Comparison of ENCODE assay signal across 1 cellular context in genomic region chr2:192749606-192750200, GRCh38.
TF ChIP-seq lines count a peak whose summit lies in the region.

No MANE protein-coding gene starts in this region.

TF ChIP-seq in H1, 55 proteins besides CTCF, POLR2A, EP300 and RAD21 (continued from another document):
- TF ChIP-seq TEAD4 (IDR thresholded peaks at IDR 0.05; ENCODE audit: low read depth, low read length) = no peak
- no peak for TF ChIP-seq JUN (IDR thresholded peaks at IDR 0.05; ENCODE audit: low read depth, low read length)
- TF ChIP-seq KDM5A (IDR thresholded peaks at IDR 0.05; ENCODE audit: low read length) = no peak
- no peak for TF ChIP-seq GTF2F1 (IDR thresholded peaks at IDR 0.05; ENCODE audit: borderline replicate concordance, low read depth, low read length)
- TF ChIP-seq CHD2 (IDR thresholded peaks at IDR 0.05; ENCODE audit: low read length) = no peak
- TF ChIP-seq GABPA (IDR thresholded peaks at IDR 0.05; ENCODE audit: borderline replicate concordance, insufficient read depth, low read length) = no peak
- no peak for TF ChIP-seq YY1 (IDR thresholded peaks at IDR 0.05; ENCODE audit: low read depth, low read length)
- TF ChIP-seq KDM1A (IDR thresholded peaks at IDR 0.05; ENCODE audit: borderline replicate concordance, low read length) = no peak
- no peak for TF ChIP-seq SIX5 (IDR thresholded peaks at IDR 0.05; ENCODE audit: low read depth, low read length)
- no peak for TF ChIP-seq RFX5 (IDR thresholded peaks at IDR 0.05; ENCODE audit: borderline replicate concordance, low read depth, low read length)
- no peak for TF ChIP-seq SAP30 (IDR thresholded peaks at IDR 0.05; ENCODE audit: insufficient read depth, insufficient replicate concordance, low read length)
- TF ChIP-seq RXRA (IDR thresholded peaks at IDR 0.05; ENCODE audit: insufficient read depth, low read depth, low read length) = no peak
- TF ChIP-seq MAFK (IDR thresholded peaks at IDR 0.05; ENCODE audit: low read depth, low read length) = no peak
- no peak for TF ChIP-seq BCL11A (IDR thresholded peaks at IDR 0.05; ENCODE audit: low read depth in 2 of 2, low read length in 2 of 2)
- no peak for TF ChIP-seq FOSL1 (IDR thresholded peaks at IDR 0.05; ENCODE audit: insufficient read depth, low read depth, low read length)
TF ChIP-seq in H1: peak in this region for 0.
